Comparison of ENCODE assay signal across 1 cellular context in genomic region chr11:64448599-64449380, GRCh38.
A peak's percentile ranks its signal among the peaks of the same experiment; 100 is the strongest.
TF ChIP-seq lines count a peak whose summit lies in the region.

No MANE protein-coding gene starts in this region.

TF ChIP-seq in HEK293, 187 proteins besides CTCF, POLR2A, EP300 and RAD21 (continued from another document):
- TF ChIP-seq ZNF707 (tag by site-specific recombination; IDR thresholded peaks at IDR 0.05): no peak
- TF ChIP-seq ZNF768 (tag by site-specific recombination; IDR thresholded peaks at IDR 0.05): no peak
- TF ChIP-seq ZNF785 (tag by site-specific recombination; IDR thresholded peaks at IDR 0.05): no peak
- TF ChIP-seq ZNF302 (tag by site-specific recombination; IDR thresholded peaks at IDR 0.05; ENCODE audit: low read depth): no peak
- no peak for TF ChIP-seq ZNF133 (tag by site-specific recombination; IDR thresholded peaks at IDR 0.05)
- TF ChIP-seq OSR2 (tag by site-specific recombination; IDR thresholded peaks at IDR 0.05): no peak
- TF ChIP-seq ZNF677 (tag by site-specific recombination; IDR thresholded peaks at IDR 0.05): no peak
- peak; percentile 87 for TF ChIP-seq ZBTB10 (tag by site-specific recombination; IDR thresholded peaks at IDR 0.05)
- TF ChIP-seq, protein P1, sequence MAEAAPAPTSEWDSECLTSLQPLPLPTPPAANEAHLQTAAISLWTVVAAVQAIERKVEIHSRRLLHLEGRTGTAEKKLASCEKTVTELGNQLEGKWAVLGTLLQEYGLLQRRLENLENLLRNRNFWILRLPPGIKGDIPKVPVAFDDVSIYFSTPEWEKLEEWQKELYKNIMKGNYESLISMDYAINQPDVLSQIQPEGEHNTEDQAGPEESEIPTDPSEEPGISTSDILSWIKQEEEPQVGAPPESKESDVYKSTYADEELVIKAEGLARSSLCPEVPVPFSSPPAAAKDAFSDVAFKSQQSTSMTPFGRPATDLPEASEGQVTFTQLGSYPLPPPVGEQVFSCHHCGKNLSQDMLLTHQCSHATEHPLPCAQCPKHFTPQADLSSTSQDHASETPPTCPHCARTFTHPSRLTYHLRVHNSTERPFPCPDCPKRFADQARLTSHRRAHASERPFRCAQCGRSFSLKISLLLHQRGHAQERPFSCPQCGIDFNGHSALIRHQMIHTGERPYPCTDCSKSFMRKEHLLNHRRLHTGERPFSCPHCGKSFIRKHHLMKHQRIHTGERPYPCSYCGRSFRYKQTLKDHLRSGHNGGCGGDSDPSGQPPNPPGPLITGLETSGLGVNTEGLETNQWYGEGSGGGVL (tag by site-specific recombination; IDR thresholded peaks at IDR 0.05): no peak
- TF ChIP-seq, protein P2, sequence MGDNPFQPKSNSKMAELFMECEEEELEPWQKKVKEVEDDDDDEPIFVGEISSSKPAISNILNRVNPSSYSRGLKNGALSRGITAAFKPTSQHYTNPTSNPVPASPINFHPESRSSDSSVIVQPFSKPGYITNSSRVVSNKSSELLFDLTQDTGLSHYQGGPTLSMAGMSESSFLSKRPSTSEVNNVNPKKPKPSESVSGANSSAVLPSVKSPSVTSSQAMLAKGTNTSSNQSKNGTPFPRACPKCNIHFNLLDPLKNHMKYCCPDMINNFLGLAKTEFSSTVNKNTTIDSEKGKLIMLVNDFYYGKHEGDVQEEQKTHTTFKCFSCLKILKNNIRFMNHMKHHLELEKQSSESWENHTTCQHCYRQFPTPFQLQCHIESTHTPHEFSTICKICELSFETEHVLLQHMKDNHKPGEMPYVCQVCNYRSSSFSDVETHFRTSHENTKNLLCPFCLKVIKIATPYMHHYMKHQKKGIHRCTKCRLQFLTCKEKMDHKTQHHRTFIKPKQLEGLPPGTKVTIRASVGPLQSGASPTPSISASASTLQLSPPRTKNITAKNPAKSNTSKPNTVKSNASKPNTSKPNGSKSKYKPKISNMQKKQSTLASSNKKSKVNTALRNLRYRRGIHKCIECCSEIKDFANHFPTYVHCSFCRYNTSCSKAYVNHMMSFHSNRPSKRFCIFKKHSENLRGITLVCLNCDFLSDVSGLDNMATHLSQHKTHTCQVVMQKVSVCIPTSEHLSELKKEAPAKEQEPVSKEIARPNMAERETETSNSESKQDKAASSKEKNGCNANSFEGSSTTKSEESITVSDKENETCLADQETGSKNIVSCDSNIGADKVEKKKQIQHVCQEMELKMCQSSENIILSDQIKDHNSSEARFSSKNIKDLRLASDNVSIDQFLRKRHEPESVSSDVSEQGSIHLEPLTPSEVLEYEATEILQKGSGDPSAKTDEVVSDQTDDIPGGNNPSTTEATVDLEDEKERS (tag by site-specific recombination; IDR thresholded peaks at IDR 0.05): no peak
- no peak for TF ChIP-seq ZNF416 (tag by site-specific recombination; IDR thresholded peaks at IDR 0.05)
- no peak for TF ChIP-seq KLF1 (tag by site-specific recombination; IDR thresholded peaks at IDR 0.05)
- TF ChIP-seq, protein P3, sequence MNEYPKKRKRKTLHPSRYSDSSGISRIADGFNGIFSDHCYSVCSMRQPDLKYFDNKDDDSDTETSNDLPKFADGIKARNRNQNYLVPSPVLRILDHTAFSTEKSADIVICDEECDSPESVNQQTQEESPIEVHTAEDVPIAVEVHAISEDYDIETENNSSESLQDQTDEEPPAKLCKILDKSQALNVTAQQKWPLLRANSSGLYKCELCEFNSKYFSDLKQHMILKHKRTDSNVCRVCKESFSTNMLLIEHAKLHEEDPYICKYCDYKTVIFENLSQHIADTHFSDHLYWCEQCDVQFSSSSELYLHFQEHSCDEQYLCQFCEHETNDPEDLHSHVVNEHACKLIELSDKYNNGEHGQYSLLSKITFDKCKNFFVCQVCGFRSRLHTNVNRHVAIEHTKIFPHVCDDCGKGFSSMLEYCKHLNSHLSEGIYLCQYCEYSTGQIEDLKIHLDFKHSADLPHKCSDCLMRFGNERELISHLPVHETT (tag by site-specific recombination; IDR thresholded peaks at IDR 0.05): no peak
- no peak for TF ChIP-seq TCF7L2 (IDR thresholded peaks at IDR 0.05; ENCODE audit: borderline replicate concordance, low read depth, low read length)
- TF ChIP-seq PATZ1 (tag by site-specific recombination; IDR thresholded peaks at IDR 0.05): peak; percentile 67
- TF ChIP-seq, protein P4, sequence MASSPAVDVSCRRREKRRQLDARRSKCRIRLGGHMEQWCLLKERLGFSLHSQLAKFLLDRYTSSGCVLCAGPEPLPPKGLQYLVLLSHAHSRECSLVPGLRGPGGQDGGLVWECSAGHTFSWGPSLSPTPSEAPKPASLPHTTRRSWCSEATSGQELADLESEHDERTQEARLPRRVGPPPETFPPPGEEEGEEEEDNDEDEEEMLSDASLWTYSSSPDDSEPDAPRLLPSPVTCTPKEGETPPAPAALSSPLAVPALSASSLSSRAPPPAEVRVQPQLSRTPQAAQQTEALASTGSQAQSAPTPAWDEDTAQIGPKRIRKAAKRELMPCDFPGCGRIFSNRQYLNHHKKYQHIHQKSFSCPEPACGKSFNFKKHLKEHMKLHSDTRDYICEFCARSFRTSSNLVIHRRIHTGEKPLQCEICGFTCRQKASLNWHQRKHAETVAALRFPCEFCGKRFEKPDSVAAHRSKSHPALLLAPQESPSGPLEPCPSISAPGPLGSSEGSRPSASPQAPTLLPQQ (tag by site-specific recombination; IDR thresholded peaks at IDR 0.05): no peak
- TF ChIP-seq ZNF324 (tag by site-specific recombination; IDR thresholded peaks at IDR 0.05): no peak
- TF ChIP-seq ZNF157 (tag by site-specific recombination; IDR thresholded peaks at IDR 0.05): no peak
- TF ChIP-seq ZNF239 (tag by site-specific recombination; IDR thresholded peaks at IDR 0.05): no peak
- no peak for TF ChIP-seq ZNF621 (tag by site-specific recombination; IDR thresholded peaks at IDR 0.05)
- TF ChIP-seq HOXA7 (CRISPR knock-in tag; IDR thresholded peaks at IDR 0.05; ENCODE audit: borderline replicate concordance): no peak
- no peak for TF ChIP-seq ZNF776 (tag by site-specific recombination; IDR thresholded peaks at IDR 0.05; ENCODE audit: borderline replicate concordance)
- TF ChIP-seq BCL11B (tag by site-specific recombination; IDR thresholded peaks at IDR 0.05; ENCODE audit: low read depth): 0 out of 2 replicates have a peak, but pooled peaks have one; percentile 32
- TF ChIP-seq ZNF146 (tag by site-specific recombination; IDR thresholded peaks at IDR 0.05): no peak
- TF ChIP-seq ZNF701 (tag by site-specific recombination; IDR thresholded peaks at IDR 0.05): no peak
- TF ChIP-seq ZNF555 (tag by site-specific recombination; conservative IDR thresholded peaks at IDR 0.05): no peak
- no peak for TF ChIP-seq ZNF202 (tag by site-specific recombination; IDR thresholded peaks at IDR 0.05; ENCODE audit: borderline replicate concordance)
- no peak for TF ChIP-seq ZNF391 (tag by site-specific recombination; IDR thresholded peaks at IDR 0.05; ENCODE audit: borderline replicate concordance, low read depth)
- TF ChIP-seq ZNF501 (tag by site-specific recombination; IDR thresholded peaks at IDR 0.05): no peak
- no peak for TF ChIP-seq HOXC10 (CRISPR knock-in tag; IDR thresholded peaks at IDR 0.05)
- no peak for TF ChIP-seq ZNF175 (tag by site-specific recombination; IDR thresholded peaks at IDR 0.05)
- no peak for TF ChIP-seq ZNF488 (tag by site-specific recombination; IDR thresholded peaks at IDR 0.05)
- TF ChIP-seq ZNF221 (tag by site-specific recombination; IDR thresholded peaks at IDR 0.05; ENCODE audit: borderline replicate concordance): no peak
- no peak for TF ChIP-seq ZNF510 (tag by site-specific recombination; IDR thresholded peaks at IDR 0.05; ENCODE audit: insufficient replicate concordance)
- no peak for TF ChIP-seq ZNF121 (tag by site-specific recombination; IDR thresholded peaks at IDR 0.05)
- no peak for TF ChIP-seq OVOL3 (tag by site-specific recombination; IDR thresholded peaks at IDR 0.05)
- TF ChIP-seq ZFP41 (tag by site-specific recombination; IDR thresholded peaks at IDR 0.05; ENCODE audit: borderline replicate concordance): no peak
- TF ChIP-seq ZBTB21 (tag by site-specific recombination; IDR thresholded peaks at IDR 0.05): no peak
- TF ChIP-seq ZNF354C (tag by site-specific recombination; IDR thresholded peaks at IDR 0.05; ENCODE audit: borderline replicate concordance, low read depth): no peak
- TF ChIP-seq, protein P5, sequence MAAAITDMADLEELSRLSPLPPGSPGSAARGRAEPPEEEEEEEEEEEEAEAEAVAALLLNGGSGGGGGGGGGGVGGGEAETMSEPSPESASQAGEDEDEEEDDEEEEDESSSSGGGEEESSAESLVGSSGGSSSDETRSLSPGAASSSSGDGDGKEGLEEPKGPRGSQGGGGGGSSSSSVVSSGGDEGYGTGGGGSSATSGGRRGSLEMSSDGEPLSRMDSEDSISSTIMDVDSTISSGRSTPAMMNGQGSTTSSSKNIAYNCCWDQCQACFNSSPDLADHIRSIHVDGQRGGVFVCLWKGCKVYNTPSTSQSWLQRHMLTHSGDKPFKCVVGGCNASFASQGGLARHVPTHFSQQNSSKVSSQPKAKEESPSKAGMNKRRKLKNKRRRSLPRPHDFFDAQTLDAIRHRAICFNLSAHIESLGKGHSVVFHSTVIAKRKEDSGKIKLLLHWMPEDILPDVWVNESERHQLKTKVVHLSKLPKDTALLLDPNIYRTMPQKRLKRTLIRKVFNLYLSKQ (tag by site-specific recombination; IDR thresholded peaks at IDR 0.05; ENCODE audit: borderline replicate concordance): no peak
- no peak for TF ChIP-seq ZNF571 (tag by site-specific recombination; IDR thresholded peaks at IDR 0.05)
- 0 out of 2 replicates have a peak, but pooled peaks have one; percentile 15 for TF ChIP-seq ZBTB17 (tag by site-specific recombination; IDR thresholded peaks at IDR 0.05)
